24 cellular contexts compared by ENCODE assay signal in the genomic region with DNA sequence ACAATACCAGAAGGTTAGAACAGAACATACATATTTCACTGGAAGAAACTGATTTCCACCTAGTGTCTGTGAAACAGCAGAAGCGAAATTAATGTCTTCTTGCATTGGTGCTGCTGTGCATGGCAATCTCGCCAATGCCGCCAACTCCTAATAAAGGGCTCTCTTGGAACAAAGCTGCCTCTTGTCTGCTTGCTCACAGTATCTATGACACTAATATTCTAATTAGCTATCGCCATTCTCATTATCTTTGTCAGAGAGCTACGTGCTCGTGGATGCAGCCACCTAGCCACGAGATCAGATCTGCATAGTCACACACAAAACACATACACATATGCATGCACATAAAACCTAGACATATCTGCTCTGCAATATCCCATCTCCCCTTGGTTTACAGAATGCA.
"Had no signal": no experiment of that assay in that cellular context is flagged by ENCODE, and none has a peak within 500 bp of the region (broad histone marks: within the 10 kb centered on the region; RNA-seq: fewer than 3 reads in every experiment).

No MANE protein-coding gene starts in this region.

- H3K9me3 ChIP-seq: breast epithelium, Peyer's patch, SJSA1 had no signal

- ATAC-seq: SK-N-SH treated with all-trans-retinoic acid at 6 μM for 48 hours had no signal

- DNase-seq: activated B cell treated with CpG ODN at 0.5 μM for 24 hours; activated CD4-positive, alpha-beta T cell treated with anti-CD3 and anti-CD28 coated beads for 1 hour; activated CD4-positive, alpha-beta T cell treated with anti-CD3 and anti-CD28 coated beads, Interleukin-2, amount 50 U/mL, for 48 hours; activated CD8-positive, alpha-beta memory T cell treated with anti-CD3 and anti-CD28 coated beads, Interleukin-2, amount 10 ng/mL, durations not matched to agents 7 days and 5 days; activated effector memory CD4-positive, alpha-beta T cell treated with Interleukin-2 at 50 U/mL for 16 hours; activated naive CD4-positive, alpha-beta T cell; activated T-cell treated with anti-CD3 and anti-CD28 coated beads, Interleukin-2, amount 50 U/mL, for 24 hours; aorta; Kasumi-1; KBM-7; NCI-H1105 treated with DMSO at 0.1 percent for 48 hours; NCI-H1930; NCI-H345; NCI-H510A treated with DMSO at 0.1 percent for 48 hours; NCI-H82; Peyer's patch; SHP77; T-helper 9 cell had no signal

- H3K4me3 Mint-ChIP-seq: activated B cell treated with CpG ODN at 0.5 μM for 24 hours; activated naive CD4-positive, alpha-beta T cell treated with anti-CD3 and anti-CD28 coated beads, Interleukin-2, amount 50 U/mL, for 24 hours; activated T-cell treated with anti-CD3 and anti-CD28 coated beads, Interleukin-2, amount 50 U/mL, for 24 hours; T-helper 1 cell treated with Interleukin-12 subunit alpha and Interleukin-12 subunit beta and Interleukin-4 antibody, amounts not matched to agents 30 μg/mL and 1 μg/mL, for 36 hours had no signal

- H3K27ac Mint-ChIP-seq: activated B cell treated with CpG ODN at 0.5 μM for 24 hours; activated naive CD4-positive, alpha-beta T cell treated with anti-CD3 and anti-CD28 coated beads, Interleukin-2, amount 50 U/mL, for 24 hours; activated T-cell treated with anti-CD3 and anti-CD28 coated beads, Interleukin-2, amount 50 U/mL, for 24 hours; activated T-helper 1 cell treated with anti-CD3 and anti-CD28 coated beads, Interleukin-12 subunit alpha, Interleukin-12 subunit beta, Interleukin-2, Interleukin-4 antibody, amounts not matched to agents 30 ng/mL and 10 ng/mL and 1 ng/mL, durations not matched to agents 14 hours and 24 hours and 36 hours; T-helper 1 cell treated with Interleukin-12 subunit alpha and Interleukin-12 subunit beta and Interleukin-4 antibody, amounts not matched to agents 30 μg/mL and 1 μg/mL, for 36 hours had no signal

- H3K36me3 Mint-ChIP-seq: activated naive CD4-positive, alpha-beta T cell treated with anti-CD3 and anti-CD28 coated beads, Interleukin-2, amount 50 U/mL, for 24 hours had no signal
